In genomic region chr6:40315055-40315454, GRCh38 we compare ENCODE assay signal across 17 cellular contexts.
"Had no signal": no experiment of that assay in that cellular context is flagged by ENCODE, and none has a peak within 500 bp of the region (broad histone marks: within the 10 kb centered on the region; RNA-seq: fewer than 3 reads in every experiment).

No MANE protein-coding gene starts in this region.

- DNase-seq: activated CD8-positive, alpha-beta memory T cell treated with anti-CD3 and anti-CD28 coated beads for 24 hours; activated CD8-positive, alpha-beta memory T cell treated with anti-CD3 and anti-CD28 coated beads, Interleukin-2, amount 50 U/mL, for 4 hours; activated naive CD4-positive, alpha-beta T cell; activated T-cell treated with anti-CD3 and anti-CD28 coated beads, Interleukin-2, amount 50 U/mL, for 24 hours; adrenal gland; central memory CD4-positive, alpha-beta T cell; dorsolateral prefrontal cortex; effector memory CD8-positive, alpha-beta T cell; head of caudate nucleus; hypothalamus; nephron progenitor cell; pancreas; right cardiac atrium; stimulated activated CD4-positive, alpha-beta T cell treated with anti-CD3 and anti-CD28 coated beads, Interleukin-1b, Interleukin-23, amount 100 ng/mL, for 48 hours; T-helper 9 cell; thyroid gland; upper lobe of right lung had no signal
